Comparison of ENCODE assay signal across 8 cellular contexts in the genomic region with DNA sequence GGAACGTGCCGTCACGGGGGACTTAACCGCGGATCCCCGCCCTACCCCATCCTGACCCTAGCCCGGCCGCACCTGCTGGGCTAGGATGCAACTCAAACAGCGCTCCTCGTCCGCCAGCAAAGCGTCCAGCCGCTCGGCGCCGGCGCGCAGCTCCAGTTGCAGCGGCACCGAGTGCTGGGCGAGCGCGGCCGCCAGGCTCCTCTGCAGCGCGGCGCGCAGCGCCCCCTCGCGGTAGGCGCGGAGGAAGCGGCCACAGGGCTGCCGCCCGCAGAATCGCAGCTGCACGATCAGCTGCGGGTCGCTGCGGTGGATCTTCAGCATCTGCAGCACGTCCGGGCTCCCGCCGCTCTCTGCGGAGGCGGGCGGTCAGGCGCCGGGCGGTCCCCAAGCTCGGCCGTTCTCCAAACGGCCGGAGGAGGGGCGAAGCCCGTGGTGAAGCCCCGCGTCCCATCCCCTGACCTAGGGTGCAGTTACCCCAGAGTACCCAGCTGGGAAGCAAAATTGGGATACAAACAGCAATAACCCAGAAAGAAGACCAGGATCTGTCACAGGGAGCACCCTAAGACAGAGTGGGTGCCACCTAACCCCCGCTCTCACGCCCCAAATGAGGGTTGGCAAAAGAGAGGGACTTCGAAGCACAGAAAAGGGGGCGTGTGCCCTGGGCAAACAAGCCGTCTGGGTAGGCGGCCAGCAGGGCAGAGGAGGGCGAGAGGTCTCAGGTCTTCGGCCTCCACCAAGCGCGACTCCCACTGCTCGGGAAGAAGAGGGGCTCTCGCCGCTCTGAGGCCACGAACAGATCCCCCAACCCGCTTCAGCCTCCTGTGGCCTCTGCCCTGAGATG. TPM values are rescaled to one million over a fixed set of nuclear protein-coding genes. Genes with fewer than 3 reads are reported as not detected.
DNase-seq lines count a peak whose midpoint lies in the region; ATAC-seq and TF ChIP-seq lines count a peak whose summit lies in the region.

No MANE protein-coding gene starts in this region.

- ATAC-seq in right lobe of liver = peak; percentile 66 to 81 (median 74)

- H3K4me3 ChIP-seq in right lobe of liver = no peak overlapping the region

- peaks cover 0 to 21% (median 3%) of the 10 kb centered on the region in 4 donors for H3K4me1 ChIP-seq in right lobe of liver

- no peak overlapping the region for H3K27ac ChIP-seq in right lobe of liver

- intact Hi-C loops in right lobe of liver (cut with DNase I) = loop anchor here (5.0 to 10.0 kb wide), 4 partner anchors 51 to 183 kb away; a partner anchor contains a TSS

- 17% methylated on average over 17 of the region's 74 CpGs for WGBS in right lobe of liver (ENCODE audit: insufficient coverage, low coverage, low lambda C conversion rate, missing lambda C conversion rate)

- no peak for TF ChIP-seq POLR2A in right lobe of liver (IDR thresholded peaks at IDR 0.05)

- TF ChIP-seq CTCF in GM20000 (IDR thresholded peaks at IDR 0.05; ENCODE audit: extremely low read depth, missing control alignments) = peak; percentile 97
- peak; percentile 91 to 98 (median 96) for TF ChIP-seq CTCF in right lobe of liver (IDR thresholded peaks at IDR 0.05)

- peak; percentile 88 for DNase-seq in AG08395 (ENCODE audit: low spot score)
- DNase-seq in GM20000 (ENCODE audit: low spot score) = peak; percentile 95
- peak; percentile 38 for DNase-seq in NCI-H510A treated with DMSO at 0.1 percent for 48 hours (lab: John Stamatoyannopoulos, UW)
- peak; percentile 77 for DNase-seq in activated CD4-positive, alpha-beta T cell treated with anti-CD3 and anti-CD28 coated beads, Interleukin-2, amount 50 U/mL, for 1 hour
- peak; percentile 87 for DNase-seq in dermis blood vessel endothelial cell
- peak; percentile 79 to 84 (median 81) for DNase-seq in right lobe of liver
- DNase-seq in stimulated activated CD4-positive, alpha-beta T cell treated with anti-CD3 and anti-CD28 coated beads, TNF-alpha, amount 100 ng/mL, for 24 hours (ENCODE audit: low read depth in 3 of 3) = peak in 2 of 3 experiments; percentile 59 to 77
- DNase-seq in GM19240 (ENCODE audit: insufficient read length, low spot score) = no peak

- no peaks in the 10 kb centered on the region for H3K36me3 ChIP-seq in right lobe of liver

- H3K27me3 ChIP-seq in right lobe of liver = no peaks in the 10 kb centered on the region

- H3K9me3 ChIP-seq in right lobe of liver = no peaks in the 10 kb centered on the region

RNA-seq across cellular contexts. Expression of a gene that starts 4.2 kb away (rescaled TPM):
- total RNA-seq in dermis blood vessel endothelial cell (18.2 and 26.5 TPM in 2 replicates), right lobe of liver (10 to 100 TPM in 4 of 6 experiments, 1 to 10 TPM in 2; 9.5 to 16.3 (median 10.6) TPM)

RNA-seq across cellular contexts. Expression of a gene that starts 4.2 kb away (rescaled TPM):
- total RNA-seq in dermis blood vessel endothelial cell (7.8 and 9.0 TPM in 2 replicates), right lobe of liver (10 to 100 TPM in 4 of 6 experiments, 1 to 10 TPM in 2; 6.1 to 15.0 (median 11.6) TPM)

RNA-seq across cellular contexts. Expression of a gene that starts 4.7 kb away (rescaled TPM):
- total RNA-seq in dermis blood vessel endothelial cell (3.5 and 5.3 TPM in 2 replicates), right lobe of liver (1 to 10 TPM in 5 of 6 experiments, under 1 TPM in 1; 0.95 to 3.9 (median 1.7) TPM)

RNA-seq across cellular contexts. Expression of a gene that starts 9.0 kb away (rescaled TPM):
- total RNA-seq in dermis blood vessel endothelial cell (0.65 and 2.0 TPM in 2 replicates), right lobe of liver (10 to 100 TPM; 10.4 to 44.1 (median 30.1) TPM)

RNA-seq across cellular contexts. Expression of a gene that starts 14.8 kb away (rescaled TPM):
- total RNA-seq in dermis blood vessel endothelial cell = 8.6 and 8.8 TPM in 2 replicates
- total RNA-seq in right lobe of liver = 10 to 100 TPM; 21.5 to 44.3 (median 28.1) TPM
